ENCODE assay signal across 21 cellular contexts in the genomic region with DNA sequence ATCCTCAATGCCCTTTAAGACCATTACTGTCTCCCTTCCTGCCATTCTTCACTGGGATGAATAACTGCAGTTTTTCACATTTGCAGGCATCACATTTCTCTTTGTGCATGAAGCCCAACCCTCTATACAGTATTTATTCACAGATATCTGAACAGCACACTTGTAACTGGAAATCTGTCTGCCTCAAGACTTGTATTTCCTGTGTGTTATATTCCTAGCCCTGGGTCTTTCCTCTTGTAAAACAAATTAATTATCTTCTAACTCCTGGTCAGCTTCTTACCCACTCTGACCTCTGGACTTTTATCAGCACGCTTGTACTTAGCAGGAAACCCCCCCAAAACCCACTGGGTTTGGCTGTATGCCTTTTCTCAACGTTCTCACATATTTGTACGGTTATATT. TPM values are rescaled to one million over a fixed set of nuclear protein-coding genes. Genes with fewer than 3 reads are reported as not detected.
DNase-seq lines count a peak whose midpoint lies in the region; ATAC-seq and TF ChIP-seq lines count a peak whose summit lies in the region.
"Had no signal": no experiment of that assay in that cellular context is flagged by ENCODE, and none has a peak within 500 bp of the region (broad histone marks: within the 10 kb centered on the region; RNA-seq: fewer than 3 reads in every experiment).

No MANE protein-coding gene starts in this region.

- no peak for ATAC-seq in T-cell (replicated peaks in 1 of 4)
- ATAC-seq: esophagus mucosa; naive thymus-derived CD8-positive, alpha-beta T cell had no signal

- peaks cover 34% of the 10 kb centered on the region for H3K4me1 Mint-ChIP-seq in brain
- peaks cover 24% of the 10 kb centered on the region for H3K4me1 Mint-ChIP-seq in mesothelial cell of epicardium
- H3K4me1 Mint-ChIP-seq in T-cell = no peaks in the 10 kb centered on the region
- H3K4me1 Mint-ChIP-seq: activated CD4-positive, alpha-beta T cell treated with anti-CD3 and anti-CD28 coated beads, Interleukin-2, amount 10 ng/mL, durations not matched to agents 24 days and 14 days had no signal

- H3K36me3 ChIP-seq in Loucy (ENCODE audit: insufficient read depth, low read length) = no peaks in the 10 kb centered on the region; the same call in 1 of the 2 replicates
- H3K36me3 ChIP-seq: SJSA1 had no signal

- H3K27me3 ChIP-seq in Loucy (ENCODE audit: insufficient read depth, low read length, poor library complexity, severe bottlenecking) = no peaks in the 10 kb centered on the region
- H3K27me3 ChIP-seq: SJSA1 had no signal

- H2AFZ ChIP-seq in Loucy (ENCODE audit: low read length) = no peak overlapping the region
- H2AFZ ChIP-seq: parathyroid adenoma had no signal

- no peak for TF ChIP-seq CTCF in Loucy (conservative IDR thresholded peaks at IDR 0.05; ENCODE audit: low read length)
- TF ChIP-seq CTCF in brain (conservative IDR thresholded peaks at IDR 0.05) = no peak
- TF ChIP-seq CTCF in mesothelial cell of epicardium (IDR thresholded peaks at IDR 0.05; ENCODE audit: unreplicated experiment) = no peak

- H3K27me3 Mint-ChIP-seq in brain (peaks cover 10% of the 10 kb centered on the region), mesothelial cell of epicardium (ENCODE audit: low read depth) (peaks cover 1% of the 10 kb centered on the region), T-cell (peaks cover 5 to 6% of the 10 kb centered on the region in 2 donors)

- peaks cover 61% of the 10 kb centered on the region for H3K4me1 ChIP-seq in Loucy (ENCODE audit: insufficient read depth, low read length, poor library complexity, severe bottlenecking)
- H3K4me1 ChIP-seq: parathyroid adenoma, SJSA1 had no signal

- DNase-seq in OCI-M1 (lab: John Stamatoyannopoulos, UW) (peak; percentile 44), mesothelial cell of epicardium (ENCODE audit: low spot score in 2 of 2, unreplicated experiment in 2 of 2) (no peak), T-cell (no peak), NCI-H82 (lab: John Stamatoyannopoulos, UW) (no peak), middle frontal gyrus (ENCODE audit: extremely low spot score, low spot score) (no peak)
- DNase-seq in central memory CD4-positive, alpha-beta T cell = no peak
- DNase-seq: activated CD4-positive, alpha-beta T cell treated with anti-CD3 and anti-CD28 coated beads, Interleukin-2, amount 10 ng/mL, durations not matched to agents 24 days and 14 days; activated CD8-positive, alpha-beta memory T cell treated with anti-CD3 and anti-CD28 coated beads, Interleukin-2, amount 50 U/mL, for 4 hours; activated effector memory CD4-positive, alpha-beta T cell treated with Interleukin-2 at 50 U/mL for 16 hours; effector CD4-positive, alpha-beta T cell; naive thymus-derived CD8-positive, alpha-beta T cell; NCI-H1694 treated with DMSO at 0.1 percent for 48 hours; NCI-H526; stimulated activated CD4-positive, alpha-beta T cell treated with anti-CD3 and anti-CD28 coated beads, Interleukin-4, amount 100 ng/mL, for 1 hour; T1000 had no signal

- H3K27ac Mint-ChIP-seq in brain (peak overlapping the region in 3 of 5 experiments; percentile 44 to 79 (median 69)), mesothelial cell of epicardium (peak overlapping the region; percentile 54), T-cell (no peak overlapping the region)
- H3K27ac Mint-ChIP-seq: activated CD4-positive, alpha-beta T cell treated with anti-CD3 and anti-CD28 coated beads, Interleukin-2, amount 10 ng/mL, durations not matched to agents 24 days and 14 days; naive thymus-derived CD8-positive, alpha-beta T cell had no signal

- H3K4me3 Mint-ChIP-seq in brain (peak overlapping the region in 1 of 5 experiments; percentile 68), mesothelial cell of epicardium (no peak overlapping the region), T-cell (no peak overlapping the region)
- H3K4me3 Mint-ChIP-seq: activated CD4-positive, alpha-beta T cell treated with anti-CD3 and anti-CD28 coated beads, Interleukin-2, amount 10 ng/mL, durations not matched to agents 24 days and 14 days; naive thymus-derived CD8-positive, alpha-beta T cell had no signal

- H3K9me2 ChIP-seq in Loucy (replicated peaks; ENCODE audit: low read depth, low read length) = no peaks in the 10 kb centered on the region

- H3K36me3 Mint-ChIP-seq in brain (no peaks in the 10 kb centered on the region), mesothelial cell of epicardium (no peaks in the 10 kb centered on the region), T-cell (no peaks in the 10 kb centered on the region)

- CTCF ChIA-PET in T-cell (lab: Charles Lee) = interaction anchor here in 1 of 2 donors (0.6 kb wide), 1 partner anchor 1018 kb away, joined by 3 read pairs; no protein-coding TSS in a partner anchor

- H3K9ac ChIP-seq in Loucy (ENCODE audit: low read depth, low read length, poor library complexity, severe bottlenecking) = peak overlapping the region; percentile 75
- H3K9ac ChIP-seq: parathyroid adenoma had no signal

- no peaks in the 10 kb centered on the region for H3K79me2 ChIP-seq in Loucy (ENCODE audit: insufficient read depth, low read length)
- H3K79me2 ChIP-seq: parathyroid adenoma had no signal

- H3K9me3 ChIP-seq in Loucy (ENCODE audit: insufficient read depth, low read depth, low read length) = peaks cover 9% of the 10 kb centered on the region
- H3K9me3 ChIP-seq: SJSA1 had no signal

- H3K4me3 ChIP-seq in Loucy (ENCODE audit: low read length, poor library complexity, severe bottlenecking) = peak overlapping the region; percentile 52
- H3K4me3 ChIP-seq: SJSA1, skin epidermis had no signal

- no peaks in the 10 kb centered on the region for H4K20me1 ChIP-seq in Loucy (ENCODE audit: insufficient read depth, low read length, poor library complexity, severe bottlenecking)

- H3K4me2 ChIP-seq in Loucy (ENCODE audit: low read depth, low read length, poor library complexity, severe bottlenecking) = peak overlapping the region; percentile 72

- POLR2A ChIA-PET in T-cell (lab: Charles Lee) = no interaction called here

- H3F3A ChIP-seq in Loucy (ENCODE audit: low read depth) = peaks cover 30% of the 10 kb centered on the region

- peaks cover 0 to 4% (median 0%) of the 10 kb centered on the region in 5 experiments for H3K9me3 Mint-ChIP-seq in brain
- no peaks in the 10 kb centered on the region for H3K9me3 Mint-ChIP-seq in mesothelial cell of epicardium
- no peaks in the 10 kb centered on the region for H3K9me3 Mint-ChIP-seq in T-cell
- H3K9me3 Mint-ChIP-seq: activated CD4-positive, alpha-beta T cell treated with anti-CD3 and anti-CD28 coated beads, Interleukin-2, amount 10 ng/mL, durations not matched to agents 24 days and 14 days; naive thymus-derived CD8-positive, alpha-beta T cell had no signal

RNA-seq across cellular contexts. Expression of gene CSRP3, which starts 2.0 kb away (rescaled TPM):
- polyA plus RNA-seq in brain (ENCODE audit: insufficient read depth, low read depth, low replicate concordance) = not detected
- total RNA-seq in mesothelial cell of epicardium (not detected in 3 replicates), T-cell (not detected)
- total RNA-seq: activated CD4-positive, alpha-beta T cell treated with anti-CD3 and anti-CD28 coated beads, Interleukin-2, amount 10 ng/mL, durations not matched to agents 24 days and 14 days; esophagus mucosa; naive thymus-derived CD8-positive, alpha-beta T cell; SJSA1 had no signal
- polyA plus RNA-seq: naive thymus-derived CD8-positive, alpha-beta T cell had no signal

RNA-seq across cellular contexts. Expression of gene E2F8, which starts 41.0 kb away (rescaled TPM):
- 1.5 TPM for polyA plus RNA-seq in brain (ENCODE audit: insufficient read depth, low read depth, low replicate concordance)
- 5.2 to 6.1 TPM (median 5.6 TPM) in 3 replicates for total RNA-seq in mesothelial cell of epicardium
- under 1 TPM; 0.12 to 0.56 (median 0.26) TPM for total RNA-seq in T-cell
- total RNA-seq: naive thymus-derived CD8-positive, alpha-beta T cell had no signal
- polyA plus RNA-seq: naive thymus-derived CD8-positive, alpha-beta T cell had no signal

Comparison
In these comparisons a context has a peak if more than half of its experiments do, and no peak if none do; other contexts are left out.
1. H3K27ac Mint-ChIP-seq: peak in brain (3 of 5) and mesothelial cell of epicardium (single experiment); none in T-cell (0 of 2).